In genomic region chr3:149648525-149648924, GRCh38 we compare ENCODE assay signal across 1 cellular context.
TF ChIP-seq lines count a peak whose summit lies in the region.

No MANE protein-coding gene starts in this region.

TF ChIP-seq in GM12878, 131 proteins besides CTCF, POLR2A, EP300 and RAD21 (continued from another document):
- TF ChIP-seq ZNF687 (IDR thresholded peaks at IDR 0.05): no peak
